14 cellular contexts compared by ENCODE assay signal in the genomic region with DNA sequence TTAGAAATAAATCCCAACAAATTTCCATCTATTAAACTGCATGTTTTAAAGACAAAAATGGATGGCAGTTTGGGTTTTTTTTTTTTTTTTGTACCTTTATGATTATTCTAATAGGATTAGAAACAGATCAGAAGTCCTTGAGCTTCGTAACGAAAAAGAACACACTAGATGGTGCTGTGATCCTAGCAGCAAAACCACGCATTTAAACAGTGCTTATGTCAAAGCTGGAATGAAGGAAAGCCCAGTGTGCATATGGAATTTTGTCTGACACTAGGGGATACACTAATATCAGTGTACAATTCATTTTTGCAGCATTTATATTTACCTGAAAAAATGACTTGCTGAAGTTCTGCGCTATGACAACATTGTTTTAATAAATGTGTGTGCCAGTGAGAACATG.
DNase-seq lines count a peak whose midpoint lies in the region; ATAC-seq and TF ChIP-seq lines count a peak whose summit lies in the region.
"Had no signal": no experiment of that assay in that cellular context is flagged by ENCODE, and none has a peak within 500 bp of the region (broad histone marks: within the 10 kb centered on the region; RNA-seq: fewer than 3 reads in every experiment).

No MANE protein-coding gene starts in this region.

- DNase-seq in heart right ventricle (no peak), right atrium auricular region (ENCODE audit: low spot score) (no peak), RWPE1 (ENCODE audit: low spot score) (no peak), fibroblast of mammary gland (ENCODE audit: low read depth) (peak; percentile 76), type B pancreatic cell (ENCODE audit: extremely low spot score, unreplicated experiment) (no peak), uterus (no peak)
- DNase-seq: CD4-positive, alpha-beta T cell; effector memory CD4-positive, alpha-beta T cell; Kasumi-1; NCI-H2227 treated with DMSO at 0.1 percent for 48 hours had no signal

- H3K9me3 ChIP-seq in heart right ventricle (no peaks in the 10 kb centered on the region), right atrium auricular region (no peaks in the 10 kb centered on the region), uterus (no peaks in the 10 kb centered on the region)

- ATAC-seq in heart right ventricle (no peak), HG03108 (IDR thresholded peaks at IDR 0.05; ENCODE audit: unreplicated experiment) (no peak), GM21360 (IDR thresholded peaks at IDR 0.05; ENCODE audit: unreplicated experiment) (no peak)

- H3K27ac ChIP-seq in heart right ventricle (no peak overlapping the region), right atrium auricular region (no peak overlapping the region), RWPE1 (no peak overlapping the region), uterus (no peak overlapping the region)

- H3K4me3 Mint-ChIP-seq in type B pancreatic cell = no peak overlapping the region
- H3K4me3 Mint-ChIP-seq: activated naive CD8-positive, alpha-beta T cell; CD4-positive, alpha-beta T cell; neural crest cell had no signal

- peaks cover 8% of the 10 kb centered on the region for H3K27me3 Mint-ChIP-seq in type B pancreatic cell
- H3K27me3 Mint-ChIP-seq: activated naive CD8-positive, alpha-beta T cell; CD4-positive, alpha-beta T cell had no signal

- 47 to 51% methylated on average over 4 of the region's 4 CpGs for WGBS in heart right ventricle, 2 donors

- H3K27me3 ChIP-seq in heart right ventricle (no peaks in the 10 kb centered on the region), right atrium auricular region (no peaks in the 10 kb centered on the region), uterus (no peaks in the 10 kb centered on the region)

- CTCF ChIA-PET in RWPE1 (lab: Yijun Ruan, JAX) = interaction anchor here (0.7 to 1.1 kb wide), 3 partner anchors 182 to 484 kb away, joined by 4 to 15 read pairs (median 5); no protein-coding TSS in a partner anchor

- H3K27ac Mint-ChIP-seq in type B pancreatic cell = no peak overlapping the region
- H3K27ac Mint-ChIP-seq: activated naive CD8-positive, alpha-beta T cell; CD4-positive, alpha-beta T cell had no signal

- H3K36me3 Mint-ChIP-seq in type B pancreatic cell = no peaks in the 10 kb centered on the region
- H3K36me3 Mint-ChIP-seq: activated naive CD8-positive, alpha-beta T cell had no signal

- H3K4me3 ChIP-seq in heart right ventricle = no peak overlapping the region
- no peak overlapping the region for H3K4me3 ChIP-seq in right atrium auricular region
- no peak overlapping the region for H3K4me3 ChIP-seq in fibroblast of mammary gland (ENCODE audit: control insufficient read depth, low read depth, low read length)
- no peak overlapping the region for H3K4me3 ChIP-seq in uterus

- H3K4me1 ChIP-seq in heart right ventricle = no peaks in the 10 kb centered on the region
- no peaks in the 10 kb centered on the region for H3K4me1 ChIP-seq in right atrium auricular region
- H3K4me1 ChIP-seq in uterus = no peaks in the 10 kb centered on the region

- no peak for TF ChIP-seq POLR2A in uterus (IDR thresholded peaks at IDR 0.05)

- intact Hi-C loops in heart right ventricle (cut with DNase I) (loop anchor here (2.0 to 10.0 kb wide), 7 partner anchors 229 to 491 kb away; a partner anchor contains a TSS), uterus (cut with DNase I; ENCODE audit: low total_unique reads) (no loop called here)

- TF ChIP-seq CTCF in heart right ventricle (IDR thresholded peaks at IDR 0.05) = peak in 6 of 9 donors; percentile 21 to 49 (median 42)
- no peak for TF ChIP-seq CTCF in right atrium auricular region (IDR thresholded peaks at IDR 0.05)
- peak; percentile 18; the same call in 1 of the 2 replicates for TF ChIP-seq CTCF in RWPE1 (conservative IDR thresholded peaks at IDR 0.05; ENCODE audit: low read depth)
- TF ChIP-seq CTCF in fibroblast of mammary gland (conservative IDR thresholded peaks at IDR 0.05; ENCODE audit: control insufficient read depth, insufficient read depth, low read depth, low read length) = peak; percentile 47
- TF ChIP-seq CTCF in type B pancreatic cell (conservative IDR thresholded peaks at IDR 0.05) = peak; percentile 22
- TF ChIP-seq CTCF in uterus (IDR thresholded peaks at IDR 0.05) = peak in 2 of 4 experiments; percentile 14 to 15

- POLR2A ChIA-PET in RWPE1 (lab: Yijun Ruan, JAX; ENCODE audit: low non-redundant PET) = no interaction called here

- H3K36me3 ChIP-seq in heart right ventricle = no peaks in the 10 kb centered on the region
- H3K36me3 ChIP-seq in right atrium auricular region = no peaks in the 10 kb centered on the region
- no peaks in the 10 kb centered on the region for H3K36me3 ChIP-seq in uterus

- no peaks in the 10 kb centered on the region for H3K9me3 Mint-ChIP-seq in type B pancreatic cell
- H3K9me3 Mint-ChIP-seq: CD4-positive, alpha-beta T cell; neural crest cell had no signal

- H3K4me1 Mint-ChIP-seq in type B pancreatic cell (ENCODE audit: unreplicated experiment) = no peaks in the 10 kb centered on the region
- H3K4me1 Mint-ChIP-seq: neural crest cell had no signal

Comparison
In these comparisons a context has a peak if more than half of its experiments do, and no peak if none do; other contexts are left out.
1. CTCF ChIP-seq: peak in heart right ventricle (6 of 9), RWPE1 (single experiment), fibroblast of mammary gland (single experiment) and type B pancreatic cell (single experiment); none in right atrium auricular region (0 of 2).